ENCODE assay signal across 20 cellular contexts in genomic region chr1:175873290-175873689, GRCh38.
A peak's percentile ranks its signal among the peaks of the same experiment; 100 is the strongest.
DNase-seq lines count a peak whose midpoint lies in the region; ATAC-seq and TF ChIP-seq lines count a peak whose summit lies in the region.
"Had no signal": no experiment of that assay in that cellular context is flagged by ENCODE, and none has a peak within 500 bp of the region (broad histone marks: within the 10 kb centered on the region; RNA-seq: fewer than 3 reads in every experiment).

No MANE protein-coding gene starts in this region.

- no peaks in the 10 kb centered on the region for H3K4me1 ChIP-seq in upper lobe of left lung
- H3K4me1 ChIP-seq: body of pancreas, foreskin keratinocyte, parathyroid adenoma had no signal

- no peaks in the 10 kb centered on the region for H3K9me3 Mint-ChIP-seq in activated T-helper 2 cell treated with anti-CD3 and anti-CD28 coated beads, Interferon-gamma antibody, Interleukin-2, Interleukin-4, amounts not matched to agents 10 μg/mL and 5 μg/mL and 100 μg/mL, durations not matched to agents 14 hours and 24 hours and 36 hours
- H3K9me3 Mint-ChIP-seq: activated CD4-positive, alpha-beta T cell treated with anti-CD3 and anti-CD28 coated beads, Interleukin-2, amount 10 ng/mL, durations not matched to agents 24 days and 14 days; activated T-helper 17 cell treated with anti-CD3 and anti-CD28 coated beads, Interleukin-2, amount 50 U/mL, for 72 hours; GM23338 had no signal

- no peak overlapping the region for H3K27ac Mint-ChIP-seq in activated T-helper 2 cell treated with anti-CD3 and anti-CD28 coated beads, Interferon-gamma antibody, Interleukin-2, Interleukin-4, amounts not matched to agents 10 μg/mL and 5 μg/mL and 100 μg/mL, durations not matched to agents 14 hours and 24 hours and 36 hours
- H3K27ac Mint-ChIP-seq: activated CD4-positive, alpha-beta T cell treated with anti-CD3 and anti-CD28 coated beads, Interleukin-2, amount 10 ng/mL, durations not matched to agents 24 days and 14 days; activated T-helper 17 cell treated with anti-CD3 and anti-CD28 coated beads, Interleukin-2, amount 50 U/mL, for 72 hours; GM23338 had no signal

- H3K4me3 Mint-ChIP-seq in activated T-helper 2 cell treated with anti-CD3 and anti-CD28 coated beads, Interferon-gamma antibody, Interleukin-2, Interleukin-4, amounts not matched to agents 10 μg/mL and 5 μg/mL and 100 μg/mL, durations not matched to agents 14 hours and 24 hours and 36 hours (ENCODE audit: low read depth) = no peak overlapping the region
- H3K4me3 Mint-ChIP-seq: activated CD4-positive, alpha-beta T cell treated with anti-CD3 and anti-CD28 coated beads, Interleukin-2, amount 10 ng/mL, durations not matched to agents 24 days and 14 days; activated T-helper 17 cell treated with anti-CD3 and anti-CD28 coated beads, Interleukin-2, amount 50 U/mL, for 72 hours; GM23338 had no signal

- H3K36me3 Mint-ChIP-seq in activated T-helper 2 cell treated with anti-CD3 and anti-CD28 coated beads, Interferon-gamma antibody, Interleukin-2, Interleukin-4, amounts not matched to agents 10 μg/mL and 5 μg/mL and 100 μg/mL, durations not matched to agents 14 hours and 24 hours and 36 hours (ENCODE audit: low read depth) = no peaks in the 10 kb centered on the region

- WGBS in upper lobe of left lung, 2 donors = 78 to 84% methylated on average over 3 of the region's 3 CpGs

- H3K27me3 ChIP-seq in upper lobe of left lung = no peaks in the 10 kb centered on the region
- H3K27me3 ChIP-seq: body of pancreas had no signal

- H3K4me3 ChIP-seq in GM12865 (ENCODE audit: low read depth, low read length) (no peak overlapping the region), upper lobe of left lung (no peak overlapping the region)
- H3K4me3 ChIP-seq: body of pancreas, GM23338, mucosa of descending colon had no signal

- ATAC-seq in GM19324 (IDR thresholded peaks at IDR 0.05; ENCODE audit: low FRiP score, unreplicated experiment) (peak; percentile 61), HG02588 (IDR thresholded peaks at IDR 0.05; ENCODE audit: unreplicated experiment) (peak; percentile 85), HG03196 (IDR thresholded peaks at IDR 0.05; ENCODE audit: unreplicated experiment) (peak; percentile 82), upper lobe of left lung (ENCODE audit: low FRiP score in 2 of 2) (no peak)
- ATAC-seq: activated T-helper 17 cell treated with anti-CD3 and anti-CD28 coated beads, Interleukin-2, amount 50 U/mL, for 72 hours; body of pancreas; foreskin keratinocyte; GM23338; mucosa of descending colon; Panc1 had no signal

- DNase-seq in GM12865 (ENCODE audit: low read depth) (peak; percentile 65), upper lobe of left lung (no peak), hippocampal formation (lab: John Stamatoyannopoulos, UW) (no peak)
- DNase-seq in activated T-helper 2 cell treated with anti-CD3 and anti-CD28 coated beads, Interferon-gamma antibody, Interleukin-2, Interleukin-4, amounts not matched to agents 10 μg/mL and 5 μg/mL and 100 μg/mL, durations not matched to agents 14 hours and 24 hours and 36 hours (ENCODE audit: low spot score) = no peak
- no peak for DNase-seq in activated CD4-positive, alpha-beta T cell treated with anti-CD3 and anti-CD28 coated beads for 48 hours
- DNase-seq: activated CD4-positive, alpha-beta T cell treated with anti-CD3 and anti-CD28 coated beads, Interleukin-2, amount 10 ng/mL, durations not matched to agents 24 days and 14 days; body of pancreas; effector CD8-positive, alpha-beta T cell; foreskin keratinocyte; MM.1S; mucosa of descending colon; NCI-H446; T-helper 1 cell had no signal

- intact Hi-C loops in activated T-helper 2 cell treated with anti-CD3 and anti-CD28 coated beads, Interferon-gamma antibody, Interleukin-2, Interleukin-4, amounts not matched to agents 10 μg/mL and 5 μg/mL and 100 μg/mL, durations not matched to agents 14 hours and 24 hours and 36 hours (cut with micrococcal nuclease) = no loop called here

- no peak overlapping the region for H3K27ac ChIP-seq in upper lobe of left lung
- H3K27ac ChIP-seq: body of pancreas, foreskin keratinocyte, parathyroid adenoma had no signal

- no peaks in the 10 kb centered on the region for H3K36me3 ChIP-seq in upper lobe of left lung

- no peaks in the 10 kb centered on the region for H3K4me1 Mint-ChIP-seq in activated T-helper 2 cell treated with anti-CD3 and anti-CD28 coated beads, Interferon-gamma antibody, Interleukin-2, Interleukin-4, amounts not matched to agents 10 μg/mL and 5 μg/mL and 100 μg/mL, durations not matched to agents 14 hours and 24 hours and 36 hours (ENCODE audit: low read depth)
- H3K4me1 Mint-ChIP-seq: activated CD4-positive, alpha-beta T cell treated with anti-CD3 and anti-CD28 coated beads, Interleukin-2, amount 10 ng/mL, durations not matched to agents 24 days and 14 days; activated T-helper 17 cell treated with anti-CD3 and anti-CD28 coated beads, Interleukin-2, amount 50 U/mL, for 72 hours had no signal

- TF ChIP-seq POLR2A in upper lobe of left lung (IDR thresholded peaks at IDR 0.05) = no peak

- no peak for TF ChIP-seq EP300 in upper lobe of left lung (IDR thresholded peaks at IDR 0.05)

- TF ChIP-seq CTCF in GM12865 (IDR thresholded peaks at IDR 0.05; ENCODE audit: insufficient read depth, low read depth, low read length, missing control alignments) (no peak), upper lobe of left lung (IDR thresholded peaks at IDR 0.05) (no peak)

- H3K9me3 ChIP-seq in upper lobe of left lung = no peaks in the 10 kb centered on the region
- H3K9me3 ChIP-seq: body of pancreas, mucosa of descending colon had no signal

- H3K27me3 Mint-ChIP-seq in activated T-helper 2 cell treated with anti-CD3 and anti-CD28 coated beads, Interferon-gamma antibody, Interleukin-2, Interleukin-4, amounts not matched to agents 10 μg/mL and 5 μg/mL and 100 μg/mL, durations not matched to agents 14 hours and 24 hours and 36 hours (ENCODE audit: low read depth) = no peaks in the 10 kb centered on the region
- H3K27me3 Mint-ChIP-seq: activated CD4-positive, alpha-beta T cell treated with anti-CD3 and anti-CD28 coated beads, Interleukin-2, amount 10 ng/mL, durations not matched to agents 24 days and 14 days had no signal

Comparison
In these comparisons a context has a peak if more than half of its experiments do, and no peak if none do; other contexts are left out.
1. ATAC-seq: peak in GM19324 (single experiment), HG02588 (single experiment) and HG03196 (single experiment); none in upper lobe of left lung (0 of 2).